In genomic region chr6:128498244-128498643, GRCh38 we compare ENCODE assay signal across 2 cellular contexts.
TF ChIP-seq lines count a peak whose summit lies in the region.

No MANE protein-coding gene starts in this region.

TF ChIP-seq in GM23338, 12 proteins besides CTCF, POLR2A, EP300 and RAD21:
- TF ChIP-seq ZNF462 (CRISPR knock-in tag; IDR thresholded peaks at IDR 0.05) = no peak
- TF ChIP-seq ZNF114 (CRISPR knock-in tag; IDR thresholded peaks at IDR 0.05) = no peak
- TF ChIP-seq NANOG (IDR thresholded peaks at IDR 0.05; ENCODE audit: borderline replicate concordance) = no peak
- TF ChIP-seq REST (IDR thresholded peaks at IDR 0.05; ENCODE audit: unreplicated experiment) = no peak
- no peak for TF ChIP-seq ETS1 (IDR thresholded peaks at IDR 0.05)
- no peak for TF ChIP-seq POLR2AphosphoS5 (IDR thresholded peaks at IDR 0.05; ENCODE audit: low read depth)
- TF ChIP-seq STAT1 (IDR thresholded peaks at IDR 0.05; ENCODE audit: unreplicated experiment) = no peak
- no peak for TF ChIP-seq JUNB (IDR thresholded peaks at IDR 0.05; ENCODE audit: unreplicated experiment)
- no peak for TF ChIP-seq EZH2 (IDR thresholded peaks at IDR 0.05; ENCODE audit: low read depth, unreplicated experiment)
- no peak for TF ChIP-seq ZNF331 (CRISPR knock-in tag; IDR thresholded peaks at IDR 0.05; ENCODE audit: low read depth)
- no peak for TF ChIP-seq CREB1 (CRISPR knock-in tag; IDR thresholded peaks at IDR 0.05; ENCODE audit: low read depth)
- no peak for TF ChIP-seq EZH2phosphoT487 (IDR thresholded peaks at IDR 0.05; ENCODE audit: unreplicated experiment)

TF ChIP-seq in WTC11, 78 proteins besides CTCF, POLR2A, EP300 and RAD21 (continued from another document):
- TF ChIP-seq MAX (CRISPR knock-in tag; IDR thresholded peaks at IDR 0.05) (no peak), ZNF281 (CRISPR knock-in tag; IDR thresholded peaks at IDR 0.05) (no peak), ZNF232 (CRISPR knock-in tag; IDR thresholded peaks at IDR 0.05) (no peak)
